ENCODE assay signal across 1 cellular context in the genomic region with DNA sequence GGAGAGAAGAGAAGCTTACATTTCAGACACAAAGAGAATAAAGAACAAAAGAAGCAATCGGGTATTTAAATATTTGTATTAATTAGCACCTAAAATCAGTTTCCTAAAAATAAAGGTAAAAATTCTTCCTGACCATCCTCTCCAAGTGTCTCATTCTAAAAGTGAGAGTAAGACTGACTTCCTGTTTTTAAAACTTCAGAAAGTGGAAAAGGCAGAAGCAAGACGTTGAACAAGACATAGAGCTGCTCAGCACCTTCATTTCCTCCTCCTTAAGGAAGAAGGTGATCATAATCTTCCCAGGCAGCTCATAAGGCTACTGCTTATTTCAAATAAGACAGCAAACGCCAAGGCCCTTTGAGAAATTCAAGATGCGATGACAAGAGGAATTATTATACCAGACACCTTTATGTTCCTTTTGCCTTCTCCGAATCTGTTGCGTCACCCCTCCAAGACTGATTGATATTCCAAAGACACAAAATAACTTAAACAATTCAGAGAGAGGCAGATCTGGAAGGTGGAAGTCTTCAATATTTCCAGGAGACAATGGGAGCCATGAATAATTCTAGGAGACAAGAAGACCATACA.
TF ChIP-seq lines count a peak whose summit lies in the region.

No MANE protein-coding gene starts in this region.

TF ChIP-seq in IMR-90, 13 proteins besides CTCF, POLR2A, EP300 and RAD21 (continued from another document):
- TF ChIP-seq, protein P1, sequence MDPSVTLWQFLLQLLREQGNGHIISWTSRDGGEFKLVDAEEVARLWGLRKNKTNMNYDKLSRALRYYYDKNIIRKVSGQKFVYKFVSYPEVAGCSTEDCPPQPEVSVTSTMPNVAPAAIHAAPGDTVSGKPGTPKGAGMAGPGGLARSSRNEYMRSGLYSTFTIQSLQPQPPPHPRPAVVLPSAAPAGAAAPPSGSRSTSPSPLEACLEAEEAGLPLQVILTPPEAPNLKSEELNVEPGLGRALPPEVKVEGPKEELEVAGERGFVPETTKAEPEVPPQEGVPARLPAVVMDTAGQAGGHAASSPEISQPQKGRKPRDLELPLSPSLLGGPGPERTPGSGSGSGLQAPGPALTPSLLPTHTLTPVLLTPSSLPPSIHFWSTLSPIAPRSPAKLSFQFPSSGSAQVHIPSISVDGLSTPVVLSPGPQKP (IDR thresholded peaks at IDR 0.05; ENCODE audit: borderline replicate concordance, low read depth, low read length): no peak
TF ChIP-seq in IMR-90: peak in this region for 1.
